ENCODE assay signal across 1 cellular context in the genomic region with DNA sequence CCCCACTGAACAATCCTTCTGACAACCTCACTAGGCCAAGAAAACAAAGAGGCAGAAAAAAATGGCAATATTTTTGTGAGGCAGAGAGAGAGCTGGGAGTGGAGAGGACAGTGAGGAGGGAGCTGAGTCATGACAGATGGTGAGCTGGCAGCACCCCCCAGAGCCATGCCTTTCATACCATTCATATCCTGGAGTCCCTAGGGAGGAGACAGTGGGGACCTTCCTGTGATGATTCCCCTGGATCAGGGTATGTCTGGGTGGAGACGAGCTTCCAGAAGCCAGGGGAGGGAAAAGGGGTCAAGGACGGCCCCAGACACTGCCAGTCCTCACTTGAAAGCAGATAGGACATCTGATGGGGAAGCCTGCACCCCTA.
TF ChIP-seq lines count a peak whose summit lies in the region.

No MANE protein-coding gene starts in this region.

TF ChIP-seq in H1, 55 proteins besides CTCF, POLR2A, EP300 and RAD21:
- TF ChIP-seq SP1 (IDR thresholded peaks at IDR 0.05; ENCODE audit: low read depth, low read length) (no peak), TBP (IDR thresholded peaks at IDR 0.05; ENCODE audit: low read depth, low read length) (no peak), EZH2 (IDR thresholded peaks at IDR 0.05; ENCODE audit: low read depth, low read length, severe bottlenecking) (no peak), SP4 (IDR thresholded peaks at IDR 0.05; ENCODE audit: low read length) (no peak), PHF8 (conservative IDR thresholded peaks at IDR 0.05; ENCODE audit: low read depth, low read length) (no peak), BRCA1 (IDR thresholded peaks at IDR 0.05; ENCODE audit: low read depth, low read length) (no peak), NANOG (IDR thresholded peaks at IDR 0.05; ENCODE audit: insufficient read depth, low read depth, low read length, poor library complexity, severe bottlenecking) (no peak), TCF12 (IDR thresholded peaks at IDR 0.05; ENCODE audit: low read depth, low read length) (no peak), HDAC6 (IDR thresholded peaks at IDR 0.05; ENCODE audit: low read depth, low read length) (no peak)
